In genomic region chr7:104963991-104964385, GRCh38 we compare ENCODE assay signal across 11 cellular contexts. TPM values are rescaled to one million over a fixed set of nuclear protein-coding genes. Genes with fewer than 3 reads are reported as not detected.
DNase-seq lines count a peak whose midpoint lies in the region; ATAC-seq and TF ChIP-seq lines count a peak whose summit lies in the region.
"Had no signal": no experiment of that assay in that cellular context is flagged by ENCODE, and none has a peak within 500 bp of the region (broad histone marks: within the 10 kb centered on the region; RNA-seq: fewer than 3 reads in every experiment).

No MANE protein-coding gene starts in this region.

- H3K79me2 ChIP-seq in MM.1S (ENCODE audit: low read length), result no peaks in the 10 kb centered on the region

- no peaks in the 10 kb centered on the region for H4K20me1 ChIP-seq in MM.1S (ENCODE audit: insufficient read depth, low read length)

- no peak for TF ChIP-seq CTCF in GM12865 (IDR thresholded peaks at IDR 0.05; ENCODE audit: insufficient read depth, low read depth, low read length, missing control alignments)
- TF ChIP-seq CTCF in MM.1S (IDR thresholded peaks at IDR 0.05; ENCODE audit: low read length), result no peak
- TF ChIP-seq CTCF in colonic mucosa (IDR thresholded peaks at IDR 0.05), result no peak
- TF ChIP-seq CTCF in neutrophil (IDR thresholded peaks at IDR 0.05), result no peak

- H3K9me3 ChIP-seq in MM.1S (replicated peaks; ENCODE audit: insufficient read depth, low read length) (no peaks in the 10 kb centered on the region), colonic mucosa (no peaks in the 10 kb centered on the region), neutrophil (no peaks in the 10 kb centered on the region)
- no peaks in the 10 kb centered on the region for H3K9me3 ChIP-seq in effector memory CD4-positive, alpha-beta T cell (ENCODE audit: control insufficient read depth, low read length)

- peak overlapping the region; percentile 62; the same call in 1 of the 2 replicates for H3K9ac ChIP-seq in MM.1S (ENCODE audit: low read length)
- H3K9ac ChIP-seq in colonic mucosa (ENCODE audit: low read depth in 2 of 2, low read length in 2 of 2), result peak overlapping the region in 1 of 2 donors; percentile 36

- H3K4me3 ChIP-seq in GM12865 (ENCODE audit: low read depth, low read length), result no peak overlapping the region
- no peak overlapping the region for H3K4me3 ChIP-seq in MM.1S (ENCODE audit: low read length)
- no peak overlapping the region for H3K4me3 ChIP-seq in colonic mucosa
- H3K4me3 ChIP-seq in neutrophil (ENCODE audit: low read depth in 1 of 2, low read length in 1 of 2), result no peak overlapping the region
- H3K4me3 ChIP-seq in effector memory CD4-positive, alpha-beta T cell (ENCODE audit: insufficient read depth, low read depth, low read length, poor library complexity, severe bottlenecking), result no peak overlapping the region

- intact Hi-C loops in colonic mucosa (cut with DNase I), result no loop called here

- H3K27ac ChIP-seq in MM.1S (ENCODE audit: low read length) (peak overlapping the region; percentile 89), colonic mucosa (peak overlapping the region; percentile 6), neutrophil (peak overlapping the region; percentile 89)
- no peak overlapping the region for H3K27ac ChIP-seq in effector memory CD4-positive, alpha-beta T cell (ENCODE audit: insufficient read depth, low read length, poor library complexity, severe bottlenecking)

- no peak overlapping the region for H2AFZ ChIP-seq in MM.1S (ENCODE audit: low read length)

- H3K4me1 ChIP-seq in MM.1S (ENCODE audit: low read length) (peaks cover 48% of the 10 kb centered on the region), colonic mucosa (peaks cover 3% of the 10 kb centered on the region), neutrophil (ENCODE audit: control insufficient read depth in 1 of 2, insufficient read depth in 1 of 2, low read depth in 1 of 2, low read length in 1 of 2) (peaks cover 43 to 46% of the 10 kb centered on the region in 2 experiments)
- no peaks in the 10 kb centered on the region for H3K4me1 ChIP-seq in effector memory CD4-positive, alpha-beta T cell (ENCODE audit: control insufficient read depth, insufficient read depth, low read length, poor library complexity, severe bottlenecking)

- H3K4me2 ChIP-seq in MM.1S (ENCODE audit: low read depth, low read length), result no peak overlapping the region

- ATAC-seq in GM18502 (IDR thresholded peaks at IDR 0.05; ENCODE audit: poor library complexity, unreplicated experiment), result no peak
- ATAC-seq: stimulated activated naive CD8-positive, alpha-beta T cell treated with anti-CD3 and anti-CD28 coated beads, Interleukin-15, amount 100 ng/mL, for 72 hours had no signal

- H3F3A ChIP-seq in MM.1S (ENCODE audit: insufficient read depth, low read length), result peaks cover 30% of the 10 kb centered on the region

- DNase-seq in GM12865 (ENCODE audit: low read depth) (peak; percentile 21), MM.1S (peak; percentile 58), colonic mucosa (no peak), NCI-H1694 treated with DMSO at 0.1 percent for 48 hours (lab: John Stamatoyannopoulos, UW) (no peak)
- no peak for DNase-seq in effector memory CD4-positive, alpha-beta T cell
- DNase-seq: activated CD8-positive, alpha-beta memory T cell treated with anti-CD3 and anti-CD28 coated beads for 24 hours; NCI-H1930; stimulated activated naive CD8-positive, alpha-beta T cell treated with anti-CD3 and anti-CD28 coated beads, Interleukin-15, amount 100 ng/mL, for 72 hours; SW 1271 had no signal

- H3K36me3 ChIP-seq in MM.1S (replicated peaks; ENCODE audit: insufficient read depth, low read length), result no peaks in the 10 kb centered on the region
- no peaks in the 10 kb centered on the region for H3K36me3 ChIP-seq in colonic mucosa
- no peaks in the 10 kb centered on the region for H3K36me3 ChIP-seq in neutrophil
- peaks cover 3% of the 10 kb centered on the region for H3K36me3 ChIP-seq in effector memory CD4-positive, alpha-beta T cell (ENCODE audit: control insufficient read depth, insufficient read depth, low read length)

- no peaks in the 10 kb centered on the region for H3K9me2 ChIP-seq in MM.1S (replicated peaks; ENCODE audit: insufficient read depth, low read length)

- H3K27me3 ChIP-seq in MM.1S (replicated peaks; ENCODE audit: insufficient read depth, low read length) (no peaks in the 10 kb centered on the region), colonic mucosa (no peaks in the 10 kb centered on the region), neutrophil (no peaks in the 10 kb centered on the region)
- no peaks in the 10 kb centered on the region for H3K27me3 ChIP-seq in effector memory CD4-positive, alpha-beta T cell (replicated peaks; ENCODE audit: control insufficient read depth, insufficient read depth, low read length, poor library complexity, severe bottlenecking)

RNA-seq across cellular contexts. Expression of gene KMT2E, which starts 50.0 kb away (rescaled TPM):
- total RNA-seq in colonic mucosa, result 100 to 1,000 TPM in 1 of 2 donors, 10 to 100 TPM in 1; 78.6 to 116 TPM

Comparison
In these comparisons a context has a peak if more than half of its experiments do, and no peak if none do; other contexts are left out.
1. DNase-seq: peak in GM12865 (single experiment) and MM.1S (single experiment); none in colonic mucosa (single experiment), effector memory CD4-positive, alpha-beta T cell (0 of 3) and NCI-H1694 treated with DMSO at 0.1 percent for 48 hours (single experiment).